Comparison of ENCODE assay signal across 11 cellular contexts in genomic region chr5:175460126-175460525, GRCh38. TPM values are rescaled to one million over a fixed set of nuclear protein-coding genes. Genes with fewer than 3 reads are reported as not detected.
DNase-seq lines count a peak whose midpoint lies in the region; ATAC-seq and TF ChIP-seq lines count a peak whose summit lies in the region.
"Had no signal": no experiment of that assay in that cellular context is flagged by ENCODE, and none has a peak within 500 bp of the region (broad histone marks: within the 10 kb centered on the region; RNA-seq: fewer than 3 reads in every experiment).

No MANE protein-coding gene starts in this region.

- H3K27ac ChIP-seq in lower lobe of right lung, result no peak overlapping the region
- no peak overlapping the region for H3K27ac ChIP-seq in caudate nucleus (ENCODE audit: low read depth, low read length)

- ATAC-seq in lower lobe of right lung (no peak), HG03025 (IDR thresholded peaks at IDR 0.05; ENCODE audit: low FRiP score, unreplicated experiment) (no peak), GM19324 (IDR thresholded peaks at IDR 0.05; ENCODE audit: low FRiP score, unreplicated experiment) (no peak)
- ATAC-seq in activated naive CD4-positive, alpha-beta T cell treated with anti-CD3 and anti-CD28 coated beads, Interleukin-2, amount 50 U/mL, for 72 hours, result no peak

- peak; percentile 37 for TF ChIP-seq CTCF in Calu3 (IDR thresholded peaks at IDR 0.05; ENCODE audit: unreplicated experiment)
- TF ChIP-seq CTCF in HFFc6 (IDR thresholded peaks at IDR 0.05), result peak; percentile 73
- peak; percentile 12; the same call in 1 of the 2 replicates for TF ChIP-seq CTCF in WI38 (IDR thresholded peaks at IDR 0.05; ENCODE audit: low read depth, low read length)
- peak; percentile 26 for TF ChIP-seq CTCF in lower lobe of right lung (IDR thresholded peaks at IDR 0.05)

- H3K4me3 Mint-ChIP-seq in Calu3 (ENCODE audit: low read depth, unreplicated experiment) (no peak overlapping the region), HFFc6 (no peak overlapping the region)
- H3K4me3 Mint-ChIP-seq: activated naive CD4-positive, alpha-beta T cell treated with anti-CD3 and anti-CD28 coated beads, Interleukin-2, amount 10 ng/mL, durations not matched to agents 7 days and 5 days had no signal

- H3K36me3 Mint-ChIP-seq in Calu3 (ENCODE audit: insufficient read depth, unreplicated experiment), result no peaks in the 10 kb centered on the region
- no peaks in the 10 kb centered on the region for H3K36me3 Mint-ChIP-seq in HFFc6 (ENCODE audit: low read depth)
- no peaks in the 10 kb centered on the region for H3K36me3 Mint-ChIP-seq in activated naive CD4-positive, alpha-beta T cell treated with anti-CD3 and anti-CD28 coated beads, Interleukin-2, amount 50 U/mL, for 72 hours
- H3K36me3 Mint-ChIP-seq: activated naive CD4-positive, alpha-beta T cell treated with anti-CD3 and anti-CD28 coated beads, Interleukin-2, amount 10 ng/mL, durations not matched to agents 7 days and 5 days had no signal

- H3K9me3 Mint-ChIP-seq in Calu3 (ENCODE audit: low read depth, unreplicated experiment) (no peaks in the 10 kb centered on the region), HFFc6 (no peaks in the 10 kb centered on the region)
- no peaks in the 10 kb centered on the region for H3K9me3 Mint-ChIP-seq in activated naive CD4-positive, alpha-beta T cell treated with anti-CD3 and anti-CD28 coated beads, Interleukin-2, amount 50 U/mL, for 72 hours
- H3K9me3 Mint-ChIP-seq: activated naive CD4-positive, alpha-beta T cell treated with anti-CD3 and anti-CD28 coated beads, Interleukin-2, amount 10 ng/mL, durations not matched to agents 7 days and 5 days had no signal

- H3K36me3 ChIP-seq in lower lobe of right lung, result no peaks in the 10 kb centered on the region

- CTCF ChIA-PET in Calu3 (lab: Charles Lee), result no interaction called here

- H3K27me3 Mint-ChIP-seq in Calu3 (ENCODE audit: unreplicated experiment) (peaks cover 12% of the 10 kb centered on the region), HFFc6 (ENCODE audit: insufficient read depth) (peaks cover 10% of the 10 kb centered on the region)

- H3K9me3 ChIP-seq in lower lobe of right lung, result no peaks in the 10 kb centered on the region

- BruUV-seq in Calu3 (replicated peaks; lab: Mats Ljungman, UMichigan), result no TSS peak

- H3K4me1 Mint-ChIP-seq in Calu3 (ENCODE audit: low read depth, unreplicated experiment), result no peaks in the 10 kb centered on the region
- no peaks in the 10 kb centered on the region for H3K4me1 Mint-ChIP-seq in HFFc6 (ENCODE audit: low read depth)

- no peak overlapping the region for H3K27ac Mint-ChIP-seq in Calu3 (ENCODE audit: unreplicated experiment)
- no peak overlapping the region for H3K27ac Mint-ChIP-seq in HFFc6
- no peak overlapping the region for H3K27ac Mint-ChIP-seq in activated naive CD4-positive, alpha-beta T cell treated with anti-CD3 and anti-CD28 coated beads, Interleukin-2, amount 50 U/mL, for 72 hours
- H3K27ac Mint-ChIP-seq: activated naive CD4-positive, alpha-beta T cell treated with anti-CD3 and anti-CD28 coated beads, Interleukin-2, amount 10 ng/mL, durations not matched to agents 7 days and 5 days had no signal

- no peaks in the 10 kb centered on the region for H3K4me1 ChIP-seq in lower lobe of right lung

- H3K4me3 ChIP-seq in WI38 (ENCODE audit: low read depth, low read length) (no peak overlapping the region), lower lobe of right lung (no peak overlapping the region)

- intact Hi-C loops in Calu3 (cut with micrococcal nuclease; ENCODE audit: unreplicated experiment), result loop anchor here (5.0 kb wide), 1 partner anchor 508 kb away; no protein-coding TSS in a partner anchor
- intact Hi-C loops in lower lobe of right lung (cut with DNase I), result no loop called here

- H3K27me3 ChIP-seq in lower lobe of right lung (ENCODE audit: low read depth), result no peaks in the 10 kb centered on the region

- DNase-seq in Calu3 (no peak), HFFc6 (peak; percentile 42), lower lobe of right lung (no peak), caudate nucleus (lab: John Stamatoyannopoulos, UW) (no peak)
- no peak for DNase-seq in activated naive CD4-positive, alpha-beta T cell treated with anti-CD3 and anti-CD28 coated beads, Interleukin-2, amount 50 U/mL, for 72 hours (ENCODE audit: low spot score in 2 of 2)
- DNase-seq: activated naive CD4-positive, alpha-beta T cell treated with anti-CD3 and anti-CD28 coated beads, Interleukin-2, amount 10 ng/mL, durations not matched to agents 7 days and 5 days; NCI-H1930 had no signal

RNA-seq across cellular contexts. Expression of gene DRD1, which starts 16.1 kb away (rescaled TPM):
- not detected in 2 replicates for total RNA-seq in Calu3 (2022)
- not detected for total RNA-seq in HFFc6 (2021; fragmentation: NEBNext Ultra II Directional; extraction: Animal tissue kit (Norgen Biotek cat#: 25700))
- 0.62 TPM for total RNA-seq in lower lobe of right lung
- total RNA-seq in activated naive CD4-positive, alpha-beta T cell treated with anti-CD3 and anti-CD28 coated beads, Interleukin-2, amount 50 U/mL, for 72 hours, result not detected
- total RNA-seq: lung microvascular endothelial cell had no signal

RNA-seq across cellular contexts. Expression of gene SFXN1, which starts 18.2 kb away (rescaled TPM):
- total RNA-seq in Calu3 (2022), result 105 and 106 TPM in 2 replicates
- 10 to 100 TPM; 60.8 to 83.0 (median 74.6) TPM for total RNA-seq in HFFc6 (2021; fragmentation: NEBNext Ultra II Directional; extraction: Animal tissue kit (Norgen Biotek cat#: 25700))
- total RNA-seq in lower lobe of right lung, result 15.7 TPM
- total RNA-seq in activated naive CD4-positive, alpha-beta T cell treated with anti-CD3 and anti-CD28 coated beads, Interleukin-2, amount 50 U/mL, for 72 hours, result 100 to 1,000 TPM; 320 to 351 TPM

Comparison
In these comparisons a context has a peak if more than half of its experiments do, and no peak if none do; other contexts are left out.
1. CTCF ChIP-seq: peak in every context shown above with its lines; median percentile 73 in HFFc6; 37 in Calu3; 26 in lower lobe of right lung; 12 in WI38.